In genomic region chr2:215736653-215737290, GRCh38 we compare ENCODE assay signal across 11 cellular contexts.
DNase-seq lines count a peak whose midpoint lies in the region; ATAC-seq and TF ChIP-seq lines count a peak whose summit lies in the region.
"Had no signal": no experiment of that assay in that cellular context is flagged by ENCODE, and none has a peak within 500 bp of the region (broad histone marks: within the 10 kb centered on the region; RNA-seq: fewer than 3 reads in every experiment).

No MANE protein-coding gene starts in this region.

- CTCF ChIA-PET in mammary epithelial cell (lab: Charles Lee; ENCODE audit: low non-redundant PET) = interaction anchor here (0.8 kb wide), 1 partner anchor 75 kb away, joined by 7 read pairs; no protein-coding TSS in a partner anchor

- DNase-seq in HT1080 (ENCODE audit: low read depth) (peak; percentile 44), mammary epithelial cell (peak; percentile 66), kidney glomerular epithelial cell (lab: John Stamatoyannopoulos, UW) (peak; percentile 58), NCI-H524 treated with DMSO at 0.1 percent for 48 hours (lab: John Stamatoyannopoulos, UW) (no peak), NCI-H2171 treated with DMSO at 0.1 percent for 48 hours (lab: John Stamatoyannopoulos, UW) (no peak)
- DNase-seq: effector memory CD4-positive, alpha-beta T cell; NCI-H1930; transverse colon had no signal

- H4K20me1 ChIP-seq in BLaER1 treated with 17β-estradiol and CSF1 and Interleukin-3, amounts not matched to agents 10 nM and 100 nM = no peaks in the 10 kb centered on the region
- no peaks in the 10 kb centered on the region for H4K20me1 ChIP-seq in mammary epithelial cell (ENCODE audit: insufficient read depth, low read length)

- H3K27me3 ChIP-seq in BLaER1 treated with 17β-estradiol and CSF1 and Interleukin-3, amounts not matched to agents 10 nM and 100 nM = no peaks in the 10 kb centered on the region
- H3K27me3 ChIP-seq in mammary epithelial cell (ENCODE audit: insufficient read depth, low read length) = no peaks in the 10 kb centered on the region
- H3K27me3 ChIP-seq: transverse colon had no signal

- intact Hi-C loops in mammary epithelial cell (cut with micrococcal nuclease) = no loop called here

- H3K27ac ChIP-seq in BLaER1 treated with 17β-estradiol and CSF1 and Interleukin-3, amounts not matched to agents 10 nM and 100 nM = peak overlapping the region in 6 of 11 experiments; percentile 50 to 84 (median 62); a peak in 9 of 22 replicates
- H3K27ac ChIP-seq in mammary epithelial cell (ENCODE audit: insufficient read depth, low read depth, low read length) = no peak overlapping the region
- H3K27ac ChIP-seq: transverse colon had no signal

- no TSS peak for BruUV-seq in mammary epithelial cell (replicated peaks; lab: Mats Ljungman, UMichigan)

- peak overlapping the region in 4 of 11 experiments; percentile 21 to 66 (median 35); a peak in 7 of 22 replicates for H3K4me2 ChIP-seq in BLaER1 treated with 17β-estradiol and CSF1 and Interleukin-3, amounts not matched to agents 10 nM and 100 nM
- no peak overlapping the region for H3K4me2 ChIP-seq in mammary epithelial cell (ENCODE audit: insufficient read depth, low read depth, low read length)

- H2AFZ ChIP-seq in mammary epithelial cell (ENCODE audit: low read depth, low read length) = no peak overlapping the region

- peak overlapping the region in 1 of 11 experiments; percentile 12; a peak in 2 of 22 replicates for H3K9ac ChIP-seq in BLaER1 treated with 17β-estradiol and CSF1 and Interleukin-3, amounts not matched to agents 10 nM and 100 nM
- H3K9ac ChIP-seq in mammary epithelial cell (ENCODE audit: insufficient read depth, low read length) = no peak overlapping the region

- no peak for ATAC-seq in HG02623 (IDR thresholded peaks at IDR 0.05; ENCODE audit: unreplicated experiment)
- no peak for ATAC-seq in HG03520 (IDR thresholded peaks at IDR 0.05; ENCODE audit: unreplicated experiment)

- H3K79me2 ChIP-seq in mammary epithelial cell (ENCODE audit: insufficient read depth, low read length) = no peaks in the 10 kb centered on the region

- peaks cover 0 to 64% (median 5%) of the 10 kb centered on the region in 10 experiments; a peak in 9 of 20 replicates for H3K4me1 ChIP-seq in BLaER1 treated with 17β-estradiol and CSF1 and Interleukin-3, amounts not matched to agents 10 nM and 100 nM
- no peaks in the 10 kb centered on the region for H3K4me1 ChIP-seq in mammary epithelial cell (ENCODE audit: insufficient read depth, low read length)

- TF ChIP-seq CTCF in mammary epithelial cell (conservative IDR thresholded peaks at IDR 0.05 in 1 of 2, IDR thresholded peaks at IDR 0.05 in 1 of 2; ENCODE audit: extremely low read depth in 1 of 2, insufficient read depth in 1 of 2, low read depth in 1 of 2, low read length in 2 of 2) = peak; percentile 20 to 39

- WGBS in mammary epithelial cell (ENCODE audit: low coverage, missing lambda C conversion rate) = 58% methylated on average over 4 of the region's 4 CpGs

- H3K9me3 ChIP-seq in BLaER1 treated with 17β-estradiol and CSF1 and Interleukin-3, amounts not matched to agents 10 nM and 100 nM (replicated peaks in 1 of 11) = peaks cover 0 to 44% (median 0%) of the 10 kb centered on the region in 11 experiments; a peak in 9 of 22 replicates
- no peaks in the 10 kb centered on the region for H3K9me3 ChIP-seq in mammary epithelial cell (replicated peaks; ENCODE audit: insufficient read depth, low read length)

- H3K4me3 ChIP-seq in BLaER1 treated with 17β-estradiol and CSF1 and Interleukin-3, amounts not matched to agents 10 nM and 100 nM = no peak overlapping the region
- H3K4me3 ChIP-seq in mammary epithelial cell (replicated peaks in 1 of 3; ENCODE audit: insufficient read depth in 1 of 3, low read depth in 2 of 3, low read length in 3 of 3) = no peak overlapping the region
- H3K4me3 ChIP-seq: transverse colon had no signal

- in situ Hi-C loops in mammary epithelial cell (cut with MboI; ENCODE audit: low sequenced_read_pairs in 2 of 2) = no loop called here

- dilution Hi-C loops in mammary epithelial cell (cut with HindIII; ENCODE audit: low sequenced_read_pairs) = no loop called here

- H3K36me3 ChIP-seq in BLaER1 treated with 17β-estradiol and CSF1 and Interleukin-3, amounts not matched to agents 10 nM and 100 nM = no peaks in the 10 kb centered on the region
- H3K36me3 ChIP-seq in mammary epithelial cell (ENCODE audit: insufficient read depth, low read length) = no peaks in the 10 kb centered on the region
- H3K36me3 ChIP-seq: transverse colon had no signal

Comparison
In these comparisons a context has a peak if more than half of its experiments do, and no peak if none do; other contexts are left out.
1. DNase-seq: peak in HT1080 (single experiment), mammary epithelial cell (single experiment) and kidney glomerular epithelial cell (single experiment); none in NCI-H524 treated with DMSO at 0.1 percent for 48 hours (single experiment) and NCI-H2171 treated with DMSO at 0.1 percent for 48 hours (single experiment).